ENCODE assay signal across 9 cellular contexts in the genomic region with DNA sequence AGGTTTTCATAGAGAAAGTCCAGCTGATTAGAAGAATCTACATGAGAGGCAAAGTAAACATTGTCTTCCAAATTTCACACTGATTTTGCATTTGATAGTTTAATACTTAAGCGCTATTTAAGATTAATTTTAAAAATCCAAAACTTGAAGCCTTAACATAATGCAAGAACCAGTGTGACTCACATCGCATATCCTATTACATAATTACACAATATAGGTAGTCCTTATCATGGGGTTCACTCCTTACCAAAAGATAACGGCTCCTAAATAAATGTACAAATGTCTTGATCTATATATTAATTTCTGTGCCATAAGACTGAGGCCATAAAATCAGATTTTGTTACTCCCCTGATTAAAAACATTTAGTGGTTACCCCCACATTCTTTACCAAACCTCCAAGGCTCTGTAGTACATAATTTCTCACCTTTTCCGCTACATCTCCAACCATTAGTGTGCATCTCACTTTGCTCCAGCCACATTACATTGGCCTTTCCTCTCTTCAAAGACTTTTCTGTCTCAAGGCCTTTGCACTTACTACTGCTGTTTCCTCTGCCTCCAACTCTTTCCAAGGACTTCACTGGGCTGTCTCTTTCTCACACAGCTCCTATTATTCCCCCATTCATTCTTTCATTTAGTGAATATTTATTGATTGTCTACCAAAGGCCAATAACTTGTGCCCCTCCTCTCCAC. TPM values are rescaled to one million over a fixed set of nuclear protein-coding genes. Genes with fewer than 3 reads are reported as not detected.
DNase-seq lines count a peak whose midpoint lies in the region; ATAC-seq, FAIRE-seq and TF ChIP-seq lines count a peak whose summit lies in the region.
"Had no signal": no experiment of that assay in that cellular context is flagged by ENCODE, and none has a peak within 500 bp of the region (broad histone marks: within the 10 kb centered on the region; RNA-seq: fewer than 3 reads in every experiment).

No MANE protein-coding gene starts in this region.

- FAIRE-seq in kidney (lab: Jason Lieb, UNC), result no peak

- H3K27ac ChIP-seq in kidney (ENCODE audit: low read depth in 2 of 2, low read length in 2 of 2) (no peak overlapping the region), thyroid gland (peak overlapping the region in 1 of 3 donors; percentile 91)

- TF ChIP-seq POLR2A in thyroid gland (IDR thresholded peaks at IDR 0.05), result no peak

- WGBS in thyroid gland, 2 donors, result 90 to 91% methylated on average over 4 of the region's 4 CpGs

- no peaks in the 10 kb centered on the region for H3K9me3 ChIP-seq in kidney (ENCODE audit: control insufficient read depth in 1 of 2, low read length in 2 of 2)
- no peaks in the 10 kb centered on the region for H3K9me3 ChIP-seq in thyroid gland

- CTCF ChIA-PET in activated CD4-positive, alpha-beta T cell treated with anti-CD3 and anti-CD28 coated beads, Interleukin-2, amount 10 ng/mL, durations not matched to agents 7 days and 5 days (lab: Charles Lee), result no interaction called here

- ATAC-seq in activated naive CD4-positive, alpha-beta T cell treated with anti-CD3 and anti-CD28 coated beads, Interleukin-2, amount 50 U/mL, for 72 hours, result no peak

- peak overlapping the region; percentile 100 for H3K27ac Mint-ChIP-seq in activated CD4-positive, alpha-beta T cell treated with anti-CD3 and anti-CD28 coated beads, Interleukin-2, amount 10 ng/mL, durations not matched to agents 7 days and 5 days
- H3K27ac Mint-ChIP-seq in activated naive CD4-positive, alpha-beta T cell treated with anti-CD3 and anti-CD28 coated beads, Interleukin-2, amount 50 U/mL, for 72 hours, result peak overlapping the region; percentile 94 to 99

- H3K4me1 Mint-ChIP-seq in activated CD4-positive, alpha-beta T cell treated with anti-CD3 and anti-CD28 coated beads, Interleukin-2, amount 10 ng/mL, durations not matched to agents 7 days and 5 days, result peaks cover 32% of the 10 kb centered on the region

- H3K9ac ChIP-seq in kidney (ENCODE audit: low read length in 2 of 2), result peak overlapping the region; percentile 78 to 88

- intact Hi-C loops in kidney (cut with DNase I) (no loop called here), thyroid gland (cut with DNase I) (loop anchor here (5.0 kb wide), 1 partner anchor 1590 kb away; the partner anchor contains the start of gene RGMB)

- H3K4me3 ChIP-seq in kidney (ENCODE audit: low read length in 2 of 2), result peak overlapping the region; percentile 93 to 96
- H3K4me3 ChIP-seq in thyroid gland (replicated peaks in 1 of 3), result peak overlapping the region in 2 of 3 donors; percentile 61 to 100

- TF ChIP-seq CTCF in kidney (IDR thresholded peaks at IDR 0.05; ENCODE audit: borderline replicate concordance, extremely low read depth, insufficient read depth) (no peak), thyroid gland (IDR thresholded peaks at IDR 0.05) (no peak)

- DNase-seq in activated CD4-positive, alpha-beta T cell treated with anti-CD3 and anti-CD28 coated beads, Interleukin-2, amount 10 ng/mL, durations not matched to agents 7 days and 5 days, result no peak
- no peak for DNase-seq in activated CD4-positive, alpha-beta T cell treated with anti-CD3 and anti-CD28 coated beads, Interleukin-2, amount 50 U/mL, for 48 hours
- no peak for DNase-seq in activated naive CD4-positive, alpha-beta T cell treated with anti-CD3 and anti-CD28 coated beads, Interleukin-2, amount 50 U/mL, for 72 hours (ENCODE audit: low spot score in 2 of 2)
- DNase-seq in kidney (no peak), thyroid gland (no peak), NCI-H2081 (lab: John Stamatoyannopoulos, UW) (no peak), GM19238 (ENCODE audit: insufficient read length, low spot score) (no peak), NCI-H524 treated with DMSO at 0.1 percent for 48 hours (lab: John Stamatoyannopoulos, UW) (no peak)

- no peaks in the 10 kb centered on the region for H3K27me3 ChIP-seq in thyroid gland

- H3K36me3 ChIP-seq in kidney (ENCODE audit: control insufficient read depth in 1 of 2, insufficient read depth in 2 of 2, low read length in 2 of 2), result peaks cover 14 to 17% of the 10 kb centered on the region in 2 donors
- peaks cover 18 to 22% of the 10 kb centered on the region in 2 donors for H3K36me3 ChIP-seq in thyroid gland

- peak overlapping the region; percentile 84 for H3K4me3 Mint-ChIP-seq in activated CD4-positive, alpha-beta T cell treated with anti-CD3 and anti-CD28 coated beads, Interleukin-2, amount 10 ng/mL, durations not matched to agents 7 days and 5 days

- H3K4me1 ChIP-seq in kidney (ENCODE audit: control insufficient read depth in 1 of 2, insufficient read depth in 1 of 2, low read depth in 1 of 2, low read length in 2 of 2) (peaks cover 5% of the 10 kb centered on the region in 2 donors), thyroid gland (peaks cover 16 to 19% of the 10 kb centered on the region in 2 donors)

- H3K27me3 Mint-ChIP-seq in activated CD4-positive, alpha-beta T cell treated with anti-CD3 and anti-CD28 coated beads, Interleukin-2, amount 10 ng/mL, durations not matched to agents 7 days and 5 days, result peaks cover 5% of the 10 kb centered on the region

- POLR2A ChIA-PET in activated CD4-positive, alpha-beta T cell treated with anti-CD3 and anti-CD28 coated beads, Interleukin-2, amount 10 ng/mL, durations not matched to agents 7 days and 5 days (lab: Charles Lee), result no interaction called here

- peaks cover 5% of the 10 kb centered on the region for H3K9me3 Mint-ChIP-seq in activated CD4-positive, alpha-beta T cell treated with anti-CD3 and anti-CD28 coated beads, Interleukin-2, amount 10 ng/mL, durations not matched to agents 7 days and 5 days
- peaks cover 0 to 4% of the 10 kb centered on the region in 2 donors for H3K9me3 Mint-ChIP-seq in activated naive CD4-positive, alpha-beta T cell treated with anti-CD3 and anti-CD28 coated beads, Interleukin-2, amount 50 U/mL, for 72 hours

- H3K36me3 Mint-ChIP-seq in activated CD4-positive, alpha-beta T cell treated with anti-CD3 and anti-CD28 coated beads, Interleukin-2, amount 10 ng/mL, durations not matched to agents 7 days and 5 days (ENCODE audit: low read depth), result peaks cover 42% of the 10 kb centered on the region
- peaks cover 15 to 28% of the 10 kb centered on the region in 2 donors for H3K36me3 Mint-ChIP-seq in activated naive CD4-positive, alpha-beta T cell treated with anti-CD3 and anti-CD28 coated beads, Interleukin-2, amount 50 U/mL, for 72 hours

RNA-seq across cellular contexts. Expression of gene RIOK2, which starts 1.0 kb away (rescaled TPM):
- 10 to 100 TPM; 22.7 to 25.2 TPM for total RNA-seq in activated CD4-positive, alpha-beta T cell treated with anti-CD3 and anti-CD28 coated beads, Interleukin-2, amount 10 ng/mL, durations not matched to agents 7 days and 5 days
- total RNA-seq in activated naive CD4-positive, alpha-beta T cell treated with anti-CD3 and anti-CD28 coated beads, Interleukin-2, amount 50 U/mL, for 72 hours, result 10 to 100 TPM; 21.4 to 32.2 TPM
- total RNA-seq in kidney (23.3 TPM), thyroid gland (10 to 100 TPM; 11.0 to 19.2 (median 15.9) TPM)
- polyA plus RNA-seq in kidney (ENCODE audit: insufficient read depth, low read depth, low replicate concordance), result 18.2 TPM

RNA-seq across cellular contexts. Expression of gene LIX1, which starts 39.6 kb away (rescaled TPM):
- total RNA-seq in activated CD4-positive, alpha-beta T cell treated with anti-CD3 and anti-CD28 coated beads, Interleukin-2, amount 10 ng/mL, durations not matched to agents 7 days and 5 days, result not detected
- not detected for total RNA-seq in activated naive CD4-positive, alpha-beta T cell treated with anti-CD3 and anti-CD28 coated beads, Interleukin-2, amount 50 U/mL, for 72 hours
- total RNA-seq in kidney (33.4 TPM), thyroid gland (1 to 10 TPM in 2 of 4 donors, under 1 TPM in 2; 0.89 to 5.5 (median 1.7) TPM)
- 0.65 TPM for polyA plus RNA-seq in kidney (ENCODE audit: insufficient read depth, low read depth, low replicate concordance)
- total RNA-seq: T-helper 2 cell treated with Interferon-gamma antibody and Interleukin-4, amounts not matched to agents 100 ng/mL and 5 ng/mL, for 36 hours had no signal
